10 cellular contexts compared by ENCODE assay signal in the genomic region with DNA sequence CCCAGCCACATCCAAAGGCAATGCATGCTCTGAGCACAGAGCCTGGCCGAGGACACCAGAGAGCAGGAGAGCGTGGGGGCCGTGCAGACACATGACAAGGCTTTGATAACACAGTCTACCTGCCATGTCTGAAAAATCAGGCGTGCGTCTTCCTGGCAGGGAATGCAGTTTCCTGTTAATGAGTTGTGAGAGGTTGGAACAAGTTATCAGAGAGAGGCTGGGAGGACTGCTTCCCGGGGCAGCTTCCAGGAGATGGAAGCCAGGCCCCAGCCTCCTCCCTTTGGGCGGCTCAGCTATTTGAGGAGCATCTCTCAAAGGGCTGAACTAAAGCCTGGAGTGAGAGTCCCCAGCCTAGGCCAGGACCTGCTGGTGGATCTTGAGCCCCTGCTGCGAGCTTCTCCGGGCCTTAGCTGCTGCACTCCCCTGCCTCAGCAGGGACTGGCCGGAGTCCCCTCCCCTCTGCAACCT.
DNase-seq lines count a peak whose midpoint lies in the region; ATAC-seq and TF ChIP-seq lines count a peak whose summit lies in the region.
"Had no signal": no experiment of that assay in that cellular context is flagged by ENCODE, and none has a peak within 500 bp of the region (broad histone marks: within the 10 kb centered on the region; RNA-seq: fewer than 3 reads in every experiment).

No MANE protein-coding gene starts in this region.

- H3K9me3 Mint-ChIP-seq in CD4-positive, alpha-beta memory T cell: no peaks in the 10 kb centered on the region
- no peaks in the 10 kb centered on the region for H3K9me3 Mint-ChIP-seq in progenitor cell of endocrine pancreas (ENCODE audit: low read depth)

- peaks cover 3 to 5% of the 10 kb centered on the region in 2 donors for H3K36me3 Mint-ChIP-seq in CD4-positive, alpha-beta memory T cell
- no peaks in the 10 kb centered on the region for H3K36me3 Mint-ChIP-seq in progenitor cell of endocrine pancreas (ENCODE audit: insufficient read depth)

- no peaks in the 10 kb centered on the region for H3K9me3 ChIP-seq in A673 (ENCODE audit: low read depth, low read length, poor library complexity, severe bottlenecking)
- H3K9me3 ChIP-seq in CD4-positive, alpha-beta memory T cell (ENCODE audit: control insufficient read depth in 1 of 2, low read length in 2 of 2): no peaks in the 10 kb centered on the region

- TF ChIP-seq CTCF in A673 (conservative IDR thresholded peaks at IDR 0.05; ENCODE audit: low read depth, low read length) (no peak), progenitor cell of endocrine pancreas (IDR thresholded peaks at IDR 0.05; ENCODE audit: unreplicated experiment) (no peak)

- ATAC-seq in sciatic nerve: peak; percentile 74

- DNase-seq in GM03348 (ENCODE audit: low spot score) (peak; percentile 42), amniotic epithelial cell (ENCODE audit: low read depth) (peak; percentile 53), inferior parietal cortex (ENCODE audit: extremely low spot score) (peak; percentile 39), sciatic nerve (ENCODE audit: low spot score) (peak; percentile 75), A673 (ENCODE audit: low spot score) (no peak), middle frontal gyrus (ENCODE audit: extremely low spot score, low spot score) (no peak), progenitor cell of endocrine pancreas (ENCODE audit: low spot score, unreplicated experiment) (no peak)
- no peak for DNase-seq in CD4-positive, alpha-beta memory T cell
- DNase-seq: erythroblast, NCI-H2107 had no signal

- POLR2A ChIA-PET in A673 (lab: Charles Lee; ENCODE audit: low non-redundant PET): no interaction called here
- POLR2A ChIA-PET in CD4-positive, alpha-beta memory T cell (lab: Charles Lee; ENCODE audit: partially characterized antibody): no interaction called here

- peaks cover 4% of the 10 kb centered on the region for H3K27me3 ChIP-seq in A673 (replicated peaks; ENCODE audit: insufficient read depth, low read depth, low read length, poor library complexity)
- H3K27me3 ChIP-seq in CD4-positive, alpha-beta memory T cell (ENCODE audit: insufficient read depth, low read length): no peaks in the 10 kb centered on the region

- no peak overlapping the region for H3K4me3 ChIP-seq in A673 (ENCODE audit: low read depth, low read length, poor library complexity, severe bottlenecking)
- H3K4me3 ChIP-seq in CD4-positive, alpha-beta memory T cell (ENCODE audit: low read length in 2 of 2): no peak overlapping the region

- intact Hi-C loops in sciatic nerve (cut with DNase I): no loop called here
- intact Hi-C loops in A673 (cut with micrococcal nuclease; ENCODE audit: unreplicated experiment): no loop called here
- intact Hi-C loops in CD4-positive, alpha-beta memory T cell (cut with micrococcal nuclease): no loop called here

- no TSS peak for BruUV-seq in A673 (replicated peaks; lab: Mats Ljungman, UMichigan)

- H3K27me3 Mint-ChIP-seq in CD4-positive, alpha-beta memory T cell: no peaks in the 10 kb centered on the region
- H3K27me3 Mint-ChIP-seq in progenitor cell of endocrine pancreas: no peaks in the 10 kb centered on the region

- CTCF ChIA-PET in A673 (lab: Charles Lee): interaction anchor here (0.6 kb wide), 1 partner anchor 19 kb away, joined by 3 read pairs; no protein-coding TSS in a partner anchor
- CTCF ChIA-PET in CD4-positive, alpha-beta memory T cell (lab: Charles Lee; ENCODE audit: partially characterized antibody): no interaction called here

- H3K27ac ChIP-seq in A673 (ENCODE audit: low read depth, low read length, poor library complexity, severe bottlenecking): no peak overlapping the region
- H3K27ac ChIP-seq in CD4-positive, alpha-beta memory T cell (ENCODE audit: low read depth, low read length): no peak overlapping the region

- H3K36me3 ChIP-seq in A673 (ENCODE audit: insufficient read depth, low read length, poor library complexity, severe bottlenecking): no peaks in the 10 kb centered on the region
- no peaks in the 10 kb centered on the region for H3K36me3 ChIP-seq in CD4-positive, alpha-beta memory T cell (ENCODE audit: insufficient read depth, low read length)

- H3K4me1 Mint-ChIP-seq in CD4-positive, alpha-beta memory T cell: peaks cover 30 to 83% (median 44%) of the 10 kb centered on the region in 4 donors
- peaks cover 18% of the 10 kb centered on the region for H3K4me1 Mint-ChIP-seq in progenitor cell of endocrine pancreas (ENCODE audit: low read depth)

- no peak overlapping the region for H3K27ac Mint-ChIP-seq in CD4-positive, alpha-beta memory T cell
- H3K27ac Mint-ChIP-seq in progenitor cell of endocrine pancreas: no peak overlapping the region

- H3K4me3 Mint-ChIP-seq in CD4-positive, alpha-beta memory T cell: no peak overlapping the region
- no peak overlapping the region for H3K4me3 Mint-ChIP-seq in progenitor cell of endocrine pancreas (ENCODE audit: low read depth)

- H3K4me1 ChIP-seq in A673 (ENCODE audit: insufficient read depth, low read length, poor library complexity, severe bottlenecking): peaks cover 8% of the 10 kb centered on the region
- peaks cover 29% of the 10 kb centered on the region for H3K4me1 ChIP-seq in CD4-positive, alpha-beta memory T cell (ENCODE audit: insufficient read depth, low read length)

Comparison
In these comparisons a context has a peak if more than half of its experiments do, and no peak if none do; other contexts are left out.
1. DNase-seq: peak in GM03348 (single experiment), amniotic epithelial cell (single experiment), inferior parietal cortex (single experiment) and sciatic nerve (single experiment); none in A673 (single experiment), middle frontal gyrus (single experiment), CD4-positive, alpha-beta memory T cell (0 of 5) and progenitor cell of endocrine pancreas (single experiment).